Comparison of ENCODE assay signal across 9 cellular contexts in genomic region chr10:91251430-91252056, GRCh38. TPM values are rescaled to one million over a fixed set of nuclear protein-coding genes. Genes with fewer than 3 reads are reported as not detected.
DNase-seq lines count a peak whose midpoint lies in the region; ATAC-seq and TF ChIP-seq lines count a peak whose summit lies in the region.
"Had no signal": no experiment of that assay in that cellular context is flagged by ENCODE, and none has a peak within 500 bp of the region (broad histone marks: within the 10 kb centered on the region; RNA-seq: fewer than 3 reads in every experiment).

No MANE protein-coding gene starts in this region.

- no peaks in the 10 kb centered on the region for H3K4me1 Mint-ChIP-seq in endodermal cell
- peaks cover 18% of the 10 kb centered on the region for H3K4me1 Mint-ChIP-seq in stimulated activated memory B cell treated with anti-CD40 and anti-IgM and Interleukin-4, amounts not matched to agents 10 μg/mL and 1 μg/mL and 100 μg/mL, for 72 hours

- H3K23ac ChIP-seq in mesendoderm (ENCODE audit: low read length), result no peak overlapping the region

- no peaks in the 10 kb centered on the region for H3K36me3 Mint-ChIP-seq in endodermal cell (ENCODE audit: low read depth)
- H3K36me3 Mint-ChIP-seq in stimulated activated memory B cell treated with anti-CD40 and anti-IgM and Interleukin-4, amounts not matched to agents 10 μg/mL and 1 μg/mL and 100 μg/mL, for 72 hours, result peaks cover 52% of the 10 kb centered on the region

- H3K36me3 ChIP-seq in H7 (replicated peaks; ENCODE audit: control insufficient read depth, insufficient read depth, low read length) (no peaks in the 10 kb centered on the region), endodermal cell (ENCODE audit: control insufficient read depth, insufficient read depth, low read length) (peaks cover 5% of the 10 kb centered on the region), mesendoderm (ENCODE audit: control insufficient read depth, insufficient read depth, low read length) (no peaks in the 10 kb centered on the region)

- no peak overlapping the region for H4K5ac ChIP-seq in mesendoderm (ENCODE audit: low read length)

- peak; percentile 97 for TF ChIP-seq CTCF in endodermal cell (conservative IDR thresholded peaks at IDR 0.05)

- H3K27me3 Mint-ChIP-seq in endodermal cell (ENCODE audit: insufficient read depth), result peaks cover 2% of the 10 kb centered on the region
- no peaks in the 10 kb centered on the region for H3K27me3 Mint-ChIP-seq in stimulated activated memory B cell treated with anti-CD40 and anti-IgM and Interleukin-4, amounts not matched to agents 10 μg/mL and 1 μg/mL and 100 μg/mL, for 72 hours
- H3K27me3 Mint-ChIP-seq: activated naive CD8-positive, alpha-beta T cell had no signal

- no peak overlapping the region for H2BK15ac ChIP-seq in mesendoderm (replicated peaks; ENCODE audit: low read depth)

- H3K27me3 ChIP-seq in H7 (ENCODE audit: control insufficient read depth, insufficient read depth, low read length), result no peaks in the 10 kb centered on the region
- H3K27me3 ChIP-seq in endodermal cell (ENCODE audit: control insufficient read depth, insufficient read depth, low read length, poor library complexity, severe bottlenecking), result no peaks in the 10 kb centered on the region
- no peaks in the 10 kb centered on the region for H3K27me3 ChIP-seq in mesendoderm (ENCODE audit: insufficient read depth, low read length, poor library complexity)

- H2BK120ac ChIP-seq in mesendoderm (ENCODE audit: low read depth, low read length), result no peak overlapping the region

- H3K4me3 ChIP-seq in H7 (ENCODE audit: insufficient read depth, low read depth, low read length) (no peak overlapping the region), endodermal cell (ENCODE audit: low read length) (no peak overlapping the region), mesendoderm (ENCODE audit: low read length) (no peak overlapping the region)

- H3K27ac ChIP-seq in endodermal cell (ENCODE audit: low read depth, low read length) (no peak overlapping the region), mesendoderm (ENCODE audit: low read depth, low read length) (no peak overlapping the region)

- H3K9me3 ChIP-seq in endodermal cell (ENCODE audit: control insufficient read depth, low read length), result peaks cover 21% of the 10 kb centered on the region

- H3K4me3 Mint-ChIP-seq in endodermal cell, result no peak overlapping the region
- H3K4me3 Mint-ChIP-seq in stimulated activated memory B cell treated with anti-CD40 and anti-IgM and Interleukin-4, amounts not matched to agents 10 μg/mL and 1 μg/mL and 100 μg/mL, for 72 hours, result no peak overlapping the region
- H3K4me3 Mint-ChIP-seq: activated naive CD8-positive, alpha-beta T cell had no signal

- no peaks in the 10 kb centered on the region for H3K79me2 ChIP-seq in mesendoderm (ENCODE audit: control insufficient read depth, insufficient read depth, low read length)

- peaks cover 3% of the 10 kb centered on the region for H3K9me3 Mint-ChIP-seq in endodermal cell
- no peaks in the 10 kb centered on the region for H3K9me3 Mint-ChIP-seq in stimulated activated memory B cell treated with anti-CD40 and anti-IgM and Interleukin-4, amounts not matched to agents 10 μg/mL and 1 μg/mL and 100 μg/mL, for 72 hours

- DNase-seq in DMS 273 (lab: John Stamatoyannopoulos, UW; ENCODE audit: unreplicated experiment), result peak; percentile 72
- DNase-seq in H7, result peak; percentile 14
- DNase-seq in NCI-H2227 treated with DMSO at 0.1 percent for 48 hours (lab: John Stamatoyannopoulos, UW), result peak; percentile 34
- DNase-seq in activated CD4-positive, alpha-beta T cell treated with anti-CD3 and anti-CD28 coated beads, Interleukin-2, amount 50 U/mL, for 24 hours (ENCODE audit: low read depth in 1 of 2, low spot score in 1 of 2), result peak; percentile 9 to 33
- DNase-seq in endodermal cell, result peak; percentile 62
- DNase-seq in mesendoderm, result peak; percentile 49

- no peak overlapping the region for H2AK5ac ChIP-seq in mesendoderm (ENCODE audit: low read length)

- no peak for ATAC-seq in stimulated activated memory B cell treated with anti-CD40 and anti-IgM and Interleukin-4, amounts not matched to agents 10 μg/mL and 1 μg/mL and 100 μg/mL, for 72 hours
- ATAC-seq in HG02678 (IDR thresholded peaks at IDR 0.05; ENCODE audit: unreplicated experiment), result no peak

- no peaks in the 10 kb centered on the region for H3K79me1 ChIP-seq in mesendoderm (ENCODE audit: low read length)

- H3K27ac Mint-ChIP-seq in endodermal cell, result no peak overlapping the region
- peak overlapping the region; percentile 42 for H3K27ac Mint-ChIP-seq in stimulated activated memory B cell treated with anti-CD40 and anti-IgM and Interleukin-4, amounts not matched to agents 10 μg/mL and 1 μg/mL and 100 μg/mL, for 72 hours
- H3K27ac Mint-ChIP-seq: activated naive CD8-positive, alpha-beta T cell had no signal

- H3K56ac ChIP-seq in mesendoderm (ENCODE audit: low read length), result no peak overlapping the region

- H3K4ac ChIP-seq in mesendoderm (ENCODE audit: low read depth, low read length), result no peak overlapping the region

- H2BK5ac ChIP-seq in mesendoderm (ENCODE audit: low read length), result no peak overlapping the region

- H3K18ac ChIP-seq in mesendoderm (ENCODE audit: low read length), result no peak overlapping the region

- H4K8ac ChIP-seq in mesendoderm (ENCODE audit: low read depth, low read length), result no peak overlapping the region

- H3K9ac ChIP-seq in endodermal cell (ENCODE audit: extremely low read depth, low read length, poor library complexity, severe bottlenecking) (no peak overlapping the region), mesendoderm (ENCODE audit: low read length) (no peak overlapping the region)

- H3K4me1 ChIP-seq in endodermal cell (ENCODE audit: control insufficient read depth, insufficient read depth, low read length) (peaks cover 4% of the 10 kb centered on the region), mesendoderm (ENCODE audit: control insufficient read depth, low read depth, low read length) (no peaks in the 10 kb centered on the region)

- H3K4me2 ChIP-seq in mesendoderm (ENCODE audit: low read length), result no peak overlapping the region

RNA-seq across cellular contexts. Expression of gene PCGF5, which starts 31.1 kb away (rescaled TPM):
- total RNA-seq in H7 (2014; rRNA removed; shearing (Covaris generic)), result 4.8 TPM in 2 replicates
- total RNA-seq in endodermal cell, result 1 to 10 TPM; 6.8 to 9.2 TPM
- polyA plus RNA-seq in endodermal cell (2013, experiment 1 of 2), result 16.0 TPM
- 16.5 TPM for polyA plus RNA-seq in endodermal cell (2013, experiment 2 of 2)
- 10.6 TPM for polyA plus RNA-seq in mesendoderm (2013, experiment 1 of 2)
- polyA plus RNA-seq in mesendoderm (2013, experiment 2 of 2), result 11.0 TPM

Comparison
In these comparisons a context has a peak if more than half of its experiments do, and no peak if none do; other contexts are left out.
1. DNase-seq: peak in every context shown above with its lines; median percentile 72 in DMS 273; 62 in endodermal cell; 49 in mesendoderm; 34 in NCI-H2227 treated with DMSO at 0.1 percent for 48 hours; 21 in activated CD4-positive, alpha-beta T cell treated with anti-CD3 and anti-CD28 coated beads, Interleukin-2, amount 50 U/mL, for 24 hours; 14 in H7.